In the genomic region with DNA sequence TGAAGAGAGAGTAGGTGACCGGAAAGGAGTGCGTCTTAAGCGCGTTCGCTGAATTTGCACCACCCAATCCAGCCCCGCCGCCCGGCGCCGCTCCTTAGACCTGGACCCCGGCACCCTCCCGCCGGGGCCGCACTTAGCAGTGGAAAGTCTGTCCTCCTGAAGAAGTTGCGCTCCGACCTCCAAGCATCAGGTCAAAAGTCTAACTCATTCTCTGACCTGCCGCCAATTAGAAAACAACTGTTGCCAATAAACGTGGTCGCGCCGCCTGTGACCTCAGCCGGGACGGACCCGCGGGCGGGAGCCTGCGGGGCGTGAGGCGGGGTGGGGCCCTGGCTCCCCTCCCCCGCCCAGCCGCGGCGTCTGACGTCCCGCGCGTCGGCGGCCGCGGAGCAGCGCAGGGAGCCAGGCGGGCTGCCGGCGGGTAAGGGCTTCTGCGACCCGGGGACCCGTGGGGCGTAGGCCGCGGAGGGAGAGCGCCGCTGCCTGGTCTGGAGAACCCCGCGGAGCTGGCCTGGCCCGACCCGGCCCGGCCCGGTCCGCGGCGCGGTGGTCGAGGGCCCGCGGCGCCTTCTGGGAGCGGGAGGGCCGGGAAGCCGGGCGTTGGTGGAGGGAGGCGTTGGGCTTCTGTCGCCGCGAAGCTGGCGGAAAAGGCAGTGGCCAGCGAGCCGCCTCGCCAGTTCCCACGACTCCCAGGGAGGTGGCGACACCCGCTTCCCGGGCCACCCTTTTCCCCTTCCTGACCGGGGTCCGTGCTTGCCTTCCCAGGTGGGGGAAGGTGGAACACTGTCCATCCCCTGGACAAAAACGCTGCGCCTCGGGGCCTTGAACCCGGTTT, we compare ENCODE assay signal across 8 cellular contexts. TPM values are rescaled to one million over a fixed set of nuclear protein-coding genes. Genes with fewer than 3 reads are reported as not detected.
DNase-seq lines count a peak whose midpoint lies in the region; ATAC-seq and TF ChIP-seq lines count a peak whose summit lies in the region.

TSS of gene BCAP29 (plus strand) at position 366 of the 835 bp plus-strand sequence. CDS start 527 bp downstream, outside the sequence.

- peak within 1 kb of the TSS; percentile 90 for H3K27ac ChIP-seq in colonic mucosa

- H3K27me3 ChIP-seq in colonic mucosa, result no peaks in the 10 kb centered on the region

- TF ChIP-seq CTCF in AG09319 (IDR thresholded peaks at IDR 0.05; ENCODE audit: low read depth, low read length) (peak; percentile 13), colonic mucosa (IDR thresholded peaks at IDR 0.05) (no peak)

- peaks cover 15% of the 10 kb centered on the region for H3K36me3 Mint-ChIP-seq in activated CD4-positive, alpha-beta T cell treated with anti-CD3 and anti-CD28 coated beads for 36 hours (ENCODE audit: low read depth)

- intact Hi-C loops in activated CD4-positive, alpha-beta T cell treated with anti-CD3 and anti-CD28 coated beads for 36 hours (cut with DNase I, micrococcal nuclease), result loop anchor here (1.0 to 5.0 kb wide), 10 partner anchors 17 to 412 kb away; partner anchors contain the start of genes COG5 (in 2 of the 2), DUS4L (in 2 of the 2), CBLL1 (in 1 of the 2) and DLD (in 1 of the 2)
- intact Hi-C loops in colonic mucosa (cut with DNase I), result loop anchor here (10.0 kb wide), 1 partner anchor 115 kb away; no protein-coding TSS in a partner anchor
- intact Hi-C loops in left colon (cut with DNase I, micrococcal nuclease), result no loop called here

- peak within 1 kb of the TSS; percentile 67 for H3K4me3 ChIP-seq in colonic mucosa

- H3K9me3 ChIP-seq in colonic mucosa, result no peaks in the 10 kb centered on the region

- peaks cover 18% of the 10 kb centered on the region for H3K4me1 Mint-ChIP-seq in activated CD4-positive, alpha-beta T cell treated with anti-CD3 and anti-CD28 coated beads for 36 hours

- no peaks in the 10 kb centered on the region for H3K27me3 Mint-ChIP-seq in activated CD4-positive, alpha-beta T cell treated with anti-CD3 and anti-CD28 coated beads for 36 hours

- DNase-seq in AG09319 (ENCODE audit: extremely low read depth, low read depth) (no peak), NCI-H345 treated with DMSO at 0.1 percent for 48 hours (lab: John Stamatoyannopoulos, UW; ENCODE audit: unreplicated experiment) (peak; percentile 46), colonic mucosa (peak; percentile 77), left colon (peak; percentile 74 to 85)
- peak; percentile 83 for DNase-seq in activated CD4-positive, alpha-beta T cell treated with anti-CD3 and anti-CD28 coated beads for 36 hours
- peak; percentile 57 for DNase-seq in stimulated activated CD4-positive, alpha-beta T cell treated with anti-CD3 and anti-CD28 coated beads, Interleukin-1b, Interleukin-23, amount 100 ng/mL, for 48 hours

- peak within 1 kb of the TSS; percentile 84 for H3K4me3 Mint-ChIP-seq in activated CD4-positive, alpha-beta T cell treated with anti-CD3 and anti-CD28 coated beads for 36 hours

- ATAC-seq in GM18868 (IDR thresholded peaks at IDR 0.05; ENCODE audit: unreplicated experiment) (peak; percentile 96), HG03097 (IDR thresholded peaks at IDR 0.05; ENCODE audit: low FRiP score, unreplicated experiment) (peak; percentile 87), left colon (peak; percentile 91)
- peak; percentile 96 for ATAC-seq in activated CD4-positive, alpha-beta T cell treated with anti-CD3 and anti-CD28 coated beads for 36 hours

- no peaks in the 10 kb centered on the region for H3K36me3 ChIP-seq in colonic mucosa

- H3K9me3 Mint-ChIP-seq in activated CD4-positive, alpha-beta T cell treated with anti-CD3 and anti-CD28 coated beads for 36 hours (ENCODE audit: low read depth), result no peaks in the 10 kb centered on the region

- H3K4me1 ChIP-seq in colonic mucosa, result no peaks in the 10 kb centered on the region

- H3K27ac Mint-ChIP-seq in activated CD4-positive, alpha-beta T cell treated with anti-CD3 and anti-CD28 coated beads for 36 hours, result peak within 1 kb of the TSS; percentile 88

- POLR2A ChIA-PET in activated CD4-positive, alpha-beta T cell treated with anti-CD3 and anti-CD28 coated beads for 36 hours (lab: Charles Lee), result interaction anchor here (0.9 kb wide), 1 partner anchor 16 kb away, joined by 4 read pairs; the partner anchor contains the start of genes COG5 and DUS4L

- CTCF ChIA-PET in activated CD4-positive, alpha-beta T cell treated with anti-CD3 and anti-CD28 coated beads for 36 hours (lab: Charles Lee), result interaction anchor here (1.0 to 1.2 kb wide), 3 partner anchors 9 to 21 kb away, joined by 3 read pairs; partner anchors contain the start of genes COG5 and DUS4L

- H3K9ac ChIP-seq in colonic mucosa (ENCODE audit: low read depth in 2 of 2, low read length in 2 of 2), result peak within 1 kb of the TSS; percentile 83 to 87

RNA-seq across cellular contexts. Expression of gene BCAP29, which starts in this region (rescaled TPM):
- 10 to 100 TPM; 31.4 to 38.8 TPM for total RNA-seq in activated CD4-positive, alpha-beta T cell treated with anti-CD3 and anti-CD28 coated beads for 36 hours
- total RNA-seq in colonic mucosa (10 to 100 TPM; 63.1 to 71.4 TPM), left colon (10 to 100 TPM; 64.9 to 72.7 TPM)

Comparison
In these comparisons a context has a peak if more than half of its experiments do, and no peak if none do; other contexts are left out.
1. intact Hi-C loops: an anchor here in activated CD4-positive, alpha-beta T cell treated with anti-CD3 and anti-CD28 coated beads for 36 hours (1.0 to 5.0 kb wide) and colonic mucosa (10.0 kb wide); none called in left colon.